9 cellular contexts compared by ENCODE assay signal in genomic region chr12:105031061-105031807, GRCh38. TPM values are rescaled to one million over a fixed set of nuclear protein-coding genes. Genes with fewer than 3 reads are reported as not detected.
DNase-seq lines count a peak whose midpoint lies in the region; ATAC-seq and TF ChIP-seq lines count a peak whose summit lies in the region.
"Had no signal": no experiment of that assay in that cellular context is flagged by ENCODE, and none has a peak within 500 bp of the region (broad histone marks: within the 10 kb centered on the region; RNA-seq: fewer than 3 reads in every experiment).

No MANE protein-coding gene starts in this region.

- H3K79me2 ChIP-seq in OCI-LY3 (ENCODE audit: low read length) (no peaks in the 10 kb centered on the region), trophoblast cell (ENCODE audit: control insufficient read depth, insufficient read depth, low read length, poor library complexity) (no peaks in the 10 kb centered on the region)

- peak overlapping the region; percentile 23 for H3K27ac Mint-ChIP-seq in Calu3 (ENCODE audit: unreplicated experiment)

- no peaks in the 10 kb centered on the region for H3K27me3 ChIP-seq in OCI-LY3 (ENCODE audit: low read depth, low read length)
- no peaks in the 10 kb centered on the region for H3K27me3 ChIP-seq in tibial artery
- H3K27me3 ChIP-seq in trophoblast cell (ENCODE audit: insufficient read depth, low read length), result no peaks in the 10 kb centered on the region
- H3K27me3 ChIP-seq in brain microvascular endothelial cell (replicated peaks), result no peaks in the 10 kb centered on the region

- H3K36me3 ChIP-seq in OCI-LY3 (replicated peaks; ENCODE audit: low read depth, low read length) (no peaks in the 10 kb centered on the region), tibial artery (peaks cover 0 to 14% (median 8%) of the 10 kb centered on the region in 3 donors), trophoblast cell (ENCODE audit: control insufficient read depth in 1 of 2, insufficient read depth in 2 of 2, low read length in 2 of 2) (no peaks in the 10 kb centered on the region), brain microvascular endothelial cell (replicated peaks) (peaks cover 60% of the 10 kb centered on the region)

- H4K12ac ChIP-seq in trophoblast cell (ENCODE audit: low read depth, low read length), result no peak overlapping the region

- no peak overlapping the region for H4K8ac ChIP-seq in trophoblast cell (ENCODE audit: low read depth, low read length)

- H3K4me1 ChIP-seq in OCI-LY3 (ENCODE audit: low read length), result peaks cover 31% of the 10 kb centered on the region
- peaks cover 0 to 18% (median 3%) of the 10 kb centered on the region in 4 donors for H3K4me1 ChIP-seq in tibial artery
- H3K4me1 ChIP-seq in trophoblast cell (ENCODE audit: control insufficient read depth in 1 of 2, insufficient read depth in 2 of 2, low read length in 2 of 2), result no peaks in the 10 kb centered on the region

- H3K4me2 ChIP-seq in OCI-LY3 (ENCODE audit: low read length), result peak overlapping the region; percentile 55
- no peak overlapping the region for H3K4me2 ChIP-seq in trophoblast cell (ENCODE audit: low read length)

- no peaks in the 10 kb centered on the region for H3K79me1 ChIP-seq in trophoblast cell (ENCODE audit: low read length)

- H2AK5ac ChIP-seq in trophoblast cell (ENCODE audit: low read length), result no peak overlapping the region

- no peak overlapping the region for H3K9ac ChIP-seq in OCI-LY3 (ENCODE audit: low read length)
- no peak overlapping the region for H3K9ac ChIP-seq in trophoblast cell (ENCODE audit: low read length)

- H3K9me3 ChIP-seq in OCI-LY3 (ENCODE audit: insufficient read depth, low read length), result no peaks in the 10 kb centered on the region
- no peaks in the 10 kb centered on the region for H3K9me3 ChIP-seq in tibial artery
- peaks cover 2% of the 10 kb centered on the region for H3K9me3 ChIP-seq in trophoblast cell (ENCODE audit: insufficient read depth, low read depth, low read length)

- no peak overlapping the region for H2BK12ac ChIP-seq in trophoblast cell (ENCODE audit: low read length)

- no peak overlapping the region for H3K4ac ChIP-seq in trophoblast cell (ENCODE audit: low read depth, low read length)

- no TSS peak for BruUV-seq in Calu3 (replicated peaks; lab: Mats Ljungman, UMichigan)

- no peak for TF ChIP-seq CTCF in Calu3 (IDR thresholded peaks at IDR 0.05; ENCODE audit: unreplicated experiment)
- no peak for TF ChIP-seq CTCF in OCI-LY3 (IDR thresholded peaks at IDR 0.05; ENCODE audit: low read depth, low read length)
- TF ChIP-seq CTCF in tibial artery (IDR thresholded peaks at IDR 0.05), result no peak
- TF ChIP-seq CTCF in brain microvascular endothelial cell (IDR thresholded peaks at IDR 0.05; ENCODE audit: low read depth, low read length, missing control alignments), result no peak

- H3K14ac ChIP-seq in trophoblast cell (ENCODE audit: low read length), result no peak overlapping the region

- ATAC-seq in GM18909 (IDR thresholded peaks at IDR 0.05; ENCODE audit: poor library complexity, unreplicated experiment) (peak; percentile 89), HG03060 (IDR thresholded peaks at IDR 0.05; ENCODE audit: low read depth, unreplicated experiment) (peak; percentile 70)

- H3K27me3 Mint-ChIP-seq in Calu3 (ENCODE audit: unreplicated experiment), result no peaks in the 10 kb centered on the region

- peaks cover 21% of the 10 kb centered on the region for H3K36me3 Mint-ChIP-seq in Calu3 (ENCODE audit: insufficient read depth, unreplicated experiment)

- no peaks in the 10 kb centered on the region for H4K20me1 ChIP-seq in OCI-LY3 (ENCODE audit: insufficient read depth, low read length)

- peak overlapping the region; percentile 22 for H3K4me3 ChIP-seq in OCI-LY3 (ENCODE audit: low read length)
- H3K4me3 ChIP-seq in tibial artery, result no peak overlapping the region
- no peak overlapping the region for H3K4me3 ChIP-seq in trophoblast cell (ENCODE audit: low read depth, low read length)
- H3K4me3 ChIP-seq in brain microvascular endothelial cell (ENCODE audit: low read depth, low read length), result no peak overlapping the region

- no peak overlapping the region for H2BK5ac ChIP-seq in trophoblast cell (ENCODE audit: low read depth, low read length, poor library complexity)

- peak overlapping the region; percentile 53; the same call in 1 of the 2 replicates for H2AFZ ChIP-seq in OCI-LY3 (ENCODE audit: low read depth, low read length)
- no peak overlapping the region for H2AFZ ChIP-seq in trophoblast cell (ENCODE audit: insufficient read depth, low read length, poor library complexity)

- DNase-seq in Calu3, result no peak
- DNase-seq in tibial artery, result no peak
- no peak for DNase-seq in stimulated activated naive CD4-positive, alpha-beta T cell (lab: John Stamatoyannopoulos, UW)
- DNase-seq in trophoblast cell, result no peak
- DNase-seq in brain microvascular endothelial cell, result no peak
- DNase-seq: stimulated activated CD4-positive, alpha-beta T cell treated with anti-CD3 and anti-CD28 coated beads, Interleukin-2, amount 100 ng/mL, for 48 hours had no signal

- peak overlapping the region; percentile 1 for H3K4me3 Mint-ChIP-seq in Calu3 (ENCODE audit: low read depth, unreplicated experiment)

- CTCF ChIA-PET in Calu3 (lab: Charles Lee), result interaction anchor here (1.1 kb wide), 1 partner anchor 10 kb away, joined by 5 read pairs; no protein-coding TSS in a partner anchor

- in situ Hi-C loops in brain microvascular endothelial cell (cut with HindIII; ENCODE audit: low pct_ligation_motif_present, low sequenced_read_pairs), result no loop called here

- no peak overlapping the region for H2BK120ac ChIP-seq in trophoblast cell (ENCODE audit: insufficient read depth, low read length, poor library complexity)

- no peak overlapping the region for H3K23ac ChIP-seq in trophoblast cell (ENCODE audit: low read length)

- H3K27ac ChIP-seq in OCI-LY3 (ENCODE audit: low read length) (peak overlapping the region; percentile 47), tibial artery (no peak overlapping the region), trophoblast cell (ENCODE audit: low read depth, low read length) (no peak overlapping the region), brain microvascular endothelial cell (no peak overlapping the region)

- no peak overlapping the region for H4K91ac ChIP-seq in trophoblast cell (ENCODE audit: low read depth, low read length)

- intact Hi-C loops in Calu3 (cut with micrococcal nuclease; ENCODE audit: unreplicated experiment) (no loop called here), tibial artery (cut with DNase I; ENCODE audit: low total_unique reads) (no loop called here)

- WGBS in trophoblast cell (ENCODE audit: extremely low coverage, insufficient coverage, insufficient read length), result no CpG with 5 or more reads among the region's 8 CpGs

- peaks cover 15% of the 10 kb centered on the region for H3K4me1 Mint-ChIP-seq in Calu3 (ENCODE audit: low read depth, unreplicated experiment)

- H3K9me3 Mint-ChIP-seq in Calu3 (ENCODE audit: low read depth, unreplicated experiment), result no peaks in the 10 kb centered on the region

- H3K18ac ChIP-seq in trophoblast cell (ENCODE audit: low read length), result no peak overlapping the region

RNA-seq across cellular contexts. Expression of gene NOPCHAP1, which starts 45.1 kb away (rescaled TPM):
- total RNA-seq in Calu3 (2022), result 22.4 and 24.3 TPM in 2 replicates
- 25.3 and 26.0 TPM in 2 replicates for polyA plus RNA-seq in trophoblast cell (2013)

RNA-seq across cellular contexts. Expression of gene ALDH1L2, which starts 53.0 kb away (rescaled TPM):
- 16.3 and 19.3 TPM in 2 replicates for total RNA-seq in Calu3 (2022)
- polyA plus RNA-seq in trophoblast cell (2013), result 1.00 and 1.2 TPM in 2 replicates
